9 cellular contexts compared by ENCODE assay signal in the genomic region with DNA sequence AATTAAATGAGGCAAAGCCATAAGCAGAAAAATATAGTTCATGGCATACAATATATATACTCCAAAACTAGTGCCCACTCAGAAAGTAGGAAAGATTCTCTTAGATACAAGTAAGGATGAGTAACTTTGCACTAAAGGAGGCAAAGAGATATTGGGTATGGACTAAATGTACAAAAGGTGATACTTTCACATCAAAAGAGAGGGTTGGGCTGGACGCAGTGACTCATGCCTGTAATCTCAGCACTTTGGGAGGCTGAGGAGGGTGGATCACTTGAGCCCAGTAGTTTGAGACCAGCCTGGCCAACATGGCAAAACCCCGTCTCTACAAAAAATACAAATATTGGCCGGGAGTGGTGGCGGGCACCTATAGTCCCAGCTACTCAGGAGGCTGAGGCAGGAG. TPM values are rescaled to one million over a fixed set of nuclear protein-coding genes. Genes with fewer than 3 reads are reported as not detected.
DNase-seq lines count a peak whose midpoint lies in the region; ATAC-seq and TF ChIP-seq lines count a peak whose summit lies in the region.
"Had no signal": no experiment of that assay in that cellular context is flagged by ENCODE, and none has a peak within 500 bp of the region (broad histone marks: within the 10 kb centered on the region; RNA-seq: fewer than 3 reads in every experiment).

No MANE protein-coding gene starts in this region.

- no peak for TF ChIP-seq POLR2A in Peyer's patch (IDR thresholded peaks at IDR 0.05)

- ATAC-seq in HG03095 (IDR thresholded peaks at IDR 0.05; ENCODE audit: unreplicated experiment): no peak

- H3K27ac ChIP-seq in epithelial cell of prostate (peak overlapping the region; percentile 76), skeletal muscle tissue (ENCODE audit: low read depth, low read length) (peak overlapping the region; percentile 32), Peyer's patch (peak overlapping the region in 1 of 4 donors; percentile 64)
- H3K27ac ChIP-seq: neutrophil had no signal

- H3K4me1 ChIP-seq in skeletal muscle tissue (ENCODE audit: control insufficient read depth in 3 of 3, insufficient read depth in 3 of 3, low read length in 3 of 3) (peaks cover 7 to 17% (median 8%) of the 10 kb centered on the region in 3 donors), Peyer's patch (peaks cover 0 to 36% (median 5%) of the 10 kb centered on the region in 4 donors)

- H3K36me3 ChIP-seq in skeletal muscle tissue (ENCODE audit: control insufficient read depth in 3 of 3, insufficient read depth in 3 of 3, low read length in 3 of 3) (peaks cover 3 to 15% (median 10%) of the 10 kb centered on the region in 3 donors), Peyer's patch (peaks cover 0 to 27% (median 0%) of the 10 kb centered on the region in 3 donors)

- no peak for TF ChIP-seq CTCF in Peyer's patch (IDR thresholded peaks at IDR 0.05)

- H3K4me3 ChIP-seq in skeletal muscle tissue (ENCODE audit: low read length in 3 of 3) (no peak overlapping the region), Peyer's patch (no peak overlapping the region)

- DNase-seq in Daoy (ENCODE audit: low read depth) (peak; percentile 49), RPMI7951 (ENCODE audit: low read depth) (peak; percentile 17), epithelial cell of prostate (ENCODE audit: low read depth, low spot score) (no peak), Peyer's patch (no peak), NCI-H187 treated with DMSO at 0.1 percent for 48 hours (lab: John Stamatoyannopoulos, UW) (no peak)
- DNase-seq in stimulated activated naive CD4-positive, alpha-beta T cell (lab: John Stamatoyannopoulos, UW): no peak

- H3K27me3 ChIP-seq in skeletal muscle tissue (ENCODE audit: control insufficient read depth in 3 of 3, insufficient read depth in 3 of 3, low read length in 3 of 3) (no peaks in the 10 kb centered on the region), Peyer's patch (no peaks in the 10 kb centered on the region)
- H3K27me3 ChIP-seq: neutrophil had no signal

- H3K9me3 ChIP-seq in skeletal muscle tissue (ENCODE audit: control insufficient read depth in 3 of 3, low read length in 3 of 3) (no peaks in the 10 kb centered on the region), Peyer's patch (no peaks in the 10 kb centered on the region)
- H3K9me3 ChIP-seq: neutrophil had no signal

- peak overlapping the region in 1 of 3 donors; percentile 52 for H3K9ac ChIP-seq in skeletal muscle tissue (ENCODE audit: low read depth in 1 of 3, low read length in 3 of 3)

RNA-seq across cellular contexts. Expression of a gene that starts 6.7 kb away (rescaled TPM):
- 30.7 and 34.9 TPM in 2 replicates for total RNA-seq in Daoy (2014; rRNA removed; shearing (Covaris generic))
- 38.8 and 40.6 TPM in 2 replicates for total RNA-seq in RPMI7951 (2014; rRNA removed; shearing (Covaris generic))
- total RNA-seq in skeletal muscle tissue: 10.4 TPM
- 10 to 100 TPM; 15.1 to 24.9 (median 20.9) TPM for total RNA-seq in Peyer's patch

RNA-seq across cellular contexts. Expression of a gene that starts 6.7 kb away (rescaled TPM):
- 14.1 and 16.5 TPM in 2 replicates for total RNA-seq in Daoy (2014; rRNA removed; shearing (Covaris generic))
- total RNA-seq in RPMI7951 (2014; rRNA removed; shearing (Covaris generic)): 17.1 and 17.5 TPM in 2 replicates
- total RNA-seq in skeletal muscle tissue (17.2 TPM), Peyer's patch (10 to 100 TPM in 1 of 4 donors, 1 to 10 TPM in 3; 8.3 to 12.4 (median 8.8) TPM)

RNA-seq across cellular contexts. Expression of a gene that starts 37.0 kb away (rescaled TPM):
- total RNA-seq in Daoy (2014; rRNA removed; shearing (Covaris generic)): 42.0 and 65.3 TPM in 2 replicates
- 61.8 and 75.8 TPM in 2 replicates for total RNA-seq in RPMI7951 (2014; rRNA removed; shearing (Covaris generic))
- total RNA-seq in skeletal muscle tissue (2.1 TPM), Peyer's patch (100 to 1,000 TPM in 2 of 4 donors, 10 to 100 TPM in 2; 47.0 to 180 (median 90.0) TPM)

Comparison
In these comparisons a context has a peak if more than half of its experiments do, and no peak if none do; other contexts are left out.
1. DNase-seq: peak in Daoy (single experiment) and RPMI7951 (single experiment); none in epithelial cell of prostate (single experiment), Peyer's patch (0 of 3), stimulated activated naive CD4-positive, alpha-beta T cell (0 of 6) and NCI-H187 treated with DMSO at 0.1 percent for 48 hours (single experiment).
2. RNA of a gene that starts 37.0 kb away (total RNA-seq): 47.0 to 180 TPM in Peyer's patch, 61.8 to 75.8 TPM in RPMI7951 and 42.0 to 65.3 TPM in Daoy; 2.1 TPM in skeletal muscle tissue (single experiment); every median in the first group is over 10 times any median in the second.